In the genomic region with DNA sequence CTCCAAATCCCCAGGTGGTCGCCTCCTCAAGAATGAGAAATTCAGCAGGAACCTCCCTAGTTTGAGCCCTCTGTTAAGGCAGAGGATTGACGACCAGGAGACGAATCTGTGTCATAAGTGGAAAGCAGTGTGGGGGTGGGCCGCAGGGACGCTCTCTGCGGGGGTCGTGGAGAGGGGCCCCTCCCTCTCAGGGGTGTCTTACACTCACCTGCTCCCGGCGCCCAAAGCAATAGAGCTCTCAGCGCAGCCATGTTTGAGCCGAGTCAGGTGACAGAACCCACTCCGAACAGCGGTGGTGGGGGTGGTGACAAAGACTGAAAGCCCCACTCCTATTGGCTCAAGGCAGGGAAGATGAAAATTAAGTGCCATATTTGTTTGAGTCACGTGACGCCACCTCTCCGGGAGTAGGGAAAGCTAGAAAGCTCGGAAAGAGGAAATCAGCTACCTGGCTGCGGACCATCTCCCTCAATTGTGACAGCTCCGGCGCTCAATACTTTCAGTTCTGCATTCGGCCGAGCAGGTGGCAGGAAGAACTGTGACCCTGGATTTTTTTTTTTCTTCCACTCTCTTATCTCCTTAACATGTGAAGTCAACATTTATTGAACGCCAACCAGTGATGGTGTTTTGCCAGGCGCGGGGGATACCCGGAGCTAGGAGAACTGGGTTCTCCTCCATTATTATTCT, we compare ENCODE assay signal across 8 cellular contexts. TPM values are rescaled to one million over a fixed set of nuclear protein-coding genes. Genes with fewer than 3 reads are reported as not detected.
DNase-seq lines count a peak whose midpoint lies in the region; ATAC-seq, FAIRE-seq and TF ChIP-seq lines count a peak whose summit lies in the region.

ZFYVE26 (minus strand) TSS at position 265 of the 684 bp plus-strand sequence. CDS start 627 bp downstream, outside the sequence.

- H3K27ac ChIP-seq in WERI-Rb-1 (peak within 1 kb of the TSS; percentile 87), smooth muscle cell (ENCODE audit: low read depth) (peak within 1 kb of the TSS; percentile 73)

- peak within 1 kb of the TSS; percentile 95 for H2AFZ ChIP-seq in smooth muscle cell (ENCODE audit: low read depth)

- H3K79me2 ChIP-seq in smooth muscle cell (ENCODE audit: low read depth) = peaks cover 12% of the 10 kb centered on the region

- peaks cover 16% of the 10 kb centered on the region for H3K4me1 ChIP-seq in smooth muscle cell (ENCODE audit: low read depth)

- peak within 1 kb of the TSS; percentile 74 for H3K4me3 ChIP-seq in WERI-Rb-1 (ENCODE audit: low read depth, low read length)
- peak within 1 kb of the TSS; percentile 73 for H3K4me3 ChIP-seq in bronchial epithelial cell (ENCODE audit: low read depth, low read length)
- peak within 1 kb of the TSS; percentile 84 for H3K4me3 ChIP-seq in smooth muscle cell

- H3K36me3 ChIP-seq in WERI-Rb-1 (peaks cover 28% of the 10 kb centered on the region), bronchial epithelial cell (ENCODE audit: control insufficient read depth, insufficient read depth, low read length) (no peaks in the 10 kb centered on the region), smooth muscle cell (ENCODE audit: low read depth) (no peaks in the 10 kb centered on the region)

- H3K9ac ChIP-seq in smooth muscle cell (ENCODE audit: low read depth) = peak within 1 kb of the TSS; percentile 86

- no peak for TF ChIP-seq CTCF in WERI-Rb-1 (IDR thresholded peaks at IDR 0.05; ENCODE audit: low read depth, low read length)
- no peak for TF ChIP-seq CTCF in bronchial epithelial cell (IDR thresholded peaks at IDR 0.05; ENCODE audit: insufficient read depth, low read length, severe bottlenecking)
- no peak for TF ChIP-seq CTCF in smooth muscle cell (IDR thresholded peaks at IDR 0.05; ENCODE audit: borderline replicate concordance, insufficient read depth, poor library complexity, severe bottlenecking)

- H4K20me1 ChIP-seq in smooth muscle cell (ENCODE audit: low read depth) = no peaks in the 10 kb centered on the region

- 3% methylated on average over 26 of the region's 26 CpGs for WGBS in smooth muscle cell (ENCODE audit: low lambda C conversion rate)

- H3K4me2 ChIP-seq in smooth muscle cell = peak within 1 kb of the TSS; percentile 91

- ATAC-seq in GM18873 (IDR thresholded peaks at IDR 0.05; ENCODE audit: low FRiP score, unreplicated experiment) (peak; percentile 79), HG03139 (IDR thresholded peaks at IDR 0.05; ENCODE audit: unreplicated experiment) (peak; percentile 81)

- FAIRE-seq in bronchial epithelial cell (lab: Jason Lieb, UNC) = no peak

- DNase-seq in ACHN = peak; percentile 96
- peak; percentile 97 for DNase-seq in NCI-H2227 (lab: John Stamatoyannopoulos, UW; ENCODE audit: unreplicated experiment)
- peak; percentile 95 for DNase-seq in WERI-Rb-1
- DNase-seq in bronchial epithelial cell (ENCODE audit: low read depth) = peak; percentile 94
- DNase-seq in iPS-NIHi7 (ENCODE audit: extremely low spot score) = peak; percentile 96
- peak; percentile 52 for DNase-seq in smooth muscle cell (lab: John Stamatoyannopoulos, UW; ENCODE audit: unreplicated experiment)

- in situ Hi-C loops in ACHN (cut with HindIII; ENCODE audit: low pct_ligation_motif_present, low pct_unique_long_range_greater_than_20kb, low sequenced_read_pairs) = no loop called here

- H3K27me3 ChIP-seq in WERI-Rb-1 (ENCODE audit: insufficient read depth, low read depth, severe bottlenecking) = no peaks in the 10 kb centered on the region
- H3K27me3 ChIP-seq in bronchial epithelial cell (ENCODE audit: control insufficient read depth, insufficient read depth, low read length) = no peaks in the 10 kb centered on the region
- H3K27me3 ChIP-seq in smooth muscle cell (ENCODE audit: low read depth) = no peaks in the 10 kb centered on the region

- no peaks in the 10 kb centered on the region for H3F3A ChIP-seq in smooth muscle cell (ENCODE audit: low read depth)

- no peaks in the 10 kb centered on the region for H3K9me3 ChIP-seq in WERI-Rb-1 (ENCODE audit: severe bottlenecking)
- H3K9me3 ChIP-seq in smooth muscle cell (replicated peaks; ENCODE audit: low read depth) = no peaks in the 10 kb centered on the region

RNA-seq across cellular contexts. Expression of gene ZFYVE26, which starts in this region (rescaled TPM):
- total RNA-seq in bronchial epithelial cell = 11.3 and 13.2 TPM in 2 replicates
- 22.3 and 42.7 TPM in 2 replicates for total RNA-seq in smooth muscle cell
- polyA plus RNA-seq in smooth muscle cell = 4.5 and 5.5 TPM in 2 replicates

Comparison
In these comparisons a context has a peak if more than half of its experiments do, and no peak if none do; other contexts are left out.
1. Peak in every context shown above with its lines: DNase-seq, ATAC-seq, H3K4me3 ChIP-seq and H3K27ac ChIP-seq.